In the genomic region with DNA sequence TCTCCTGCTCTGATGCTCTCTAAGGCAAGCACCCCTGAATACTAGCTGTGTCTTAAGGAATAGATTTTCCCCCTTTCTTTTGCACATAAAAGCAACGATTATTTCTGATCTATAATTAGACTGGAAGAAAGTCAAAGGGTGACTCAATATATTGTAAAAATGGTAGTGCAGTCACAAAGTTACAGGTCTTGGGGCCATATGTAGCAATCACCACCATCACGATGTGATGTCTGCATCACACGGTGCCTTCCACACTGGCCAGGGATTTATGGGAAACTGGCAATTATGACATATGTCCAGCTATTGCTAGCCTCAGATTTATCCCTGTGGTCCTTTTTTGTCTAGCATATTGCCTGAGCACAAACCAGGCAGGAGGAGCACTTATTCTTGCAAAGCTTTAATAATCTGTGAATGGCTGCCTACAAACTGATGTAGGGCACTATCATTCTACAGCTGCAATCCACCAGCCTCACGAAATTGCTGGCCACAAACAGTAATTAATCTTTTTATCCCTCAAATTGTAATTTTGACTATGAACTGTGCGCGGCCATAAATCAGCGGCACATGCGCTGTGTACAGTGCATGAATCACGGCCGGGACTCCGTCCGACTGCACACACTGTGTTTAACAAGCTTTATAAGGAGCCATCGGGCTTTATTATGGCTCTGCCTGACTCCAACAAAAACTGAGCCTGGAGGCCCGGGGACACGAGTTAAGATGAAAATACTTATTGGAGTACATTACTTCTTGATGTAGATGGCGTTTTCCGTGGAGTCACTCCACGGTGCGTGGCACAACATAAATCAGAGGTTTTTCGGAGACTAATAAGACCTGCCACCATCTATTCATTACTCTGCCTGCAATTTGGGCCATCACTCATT, we compare ENCODE assay signal across 17 cellular contexts.
DNase-seq lines count a peak whose midpoint lies in the region; ATAC-seq and TF ChIP-seq lines count a peak whose summit lies in the region.
"Had no signal": no experiment of that assay in that cellular context is flagged by ENCODE, and none has a peak within 500 bp of the region (broad histone marks: within the 10 kb centered on the region; RNA-seq: fewer than 3 reads in every experiment).

No MANE protein-coding gene starts in this region.

- no TSS peak for BruUV-seq in MCF 10A (replicated peaks; lab: Mats Ljungman, UMichigan)

- no peaks in the 10 kb centered on the region for H3K4me1 ChIP-seq in GM23248 (ENCODE audit: insufficient read depth)
- H3K4me1 ChIP-seq: BLaER1 had no signal

- no peak for ATAC-seq in sciatic nerve
- ATAC-seq: A549; CD8-positive, alpha-beta T cell had no signal

- in situ Hi-C loops in GM23248 (cut with MboI), result no loop called here

- WGBS in GM23248 (ENCODE audit: low coverage in 1 of 2, low lambda C conversion rate in 2 of 2, missing lambda C conversion rate in 2 of 2), 2 experiments, result 67 to 68% methylated on average over 20 of the region's 20 CpGs

- no peaks in the 10 kb centered on the region for H3F3A ChIP-seq in GM23248 (ENCODE audit: insufficient read depth)

- TF ChIP-seq CTCF in fibroblast of the aortic adventitia (IDR thresholded peaks at IDR 0.05; ENCODE audit: insufficient read depth, low read length) (no peak), MCF 10A (IDR thresholded peaks at IDR 0.05; ENCODE audit: unreplicated experiment) (no peak)

- no peak overlapping the region for H3K9ac ChIP-seq in GM23248
- H3K9ac ChIP-seq: BLaER1, KMS-11 had no signal

- no peaks in the 10 kb centered on the region for H3K36me3 Mint-ChIP-seq in MCF 10A (ENCODE audit: insufficient read depth, unreplicated experiment)
- H3K36me3 Mint-ChIP-seq: CD8-positive, alpha-beta T cell had no signal

- H3K4me1 Mint-ChIP-seq in MCF 10A (ENCODE audit: insufficient read depth, unreplicated experiment), result no peaks in the 10 kb centered on the region

- H3K4me3 Mint-ChIP-seq in MCF 10A (ENCODE audit: unreplicated experiment), result no peak overlapping the region
- H3K4me3 Mint-ChIP-seq: CD8-positive, alpha-beta T cell had no signal

- no peaks in the 10 kb centered on the region for H3K27me3 ChIP-seq in GM23248 (replicated peaks; ENCODE audit: insufficient read depth)
- H3K27me3 ChIP-seq: BLaER1 had no signal

- DNase-seq in GM23248, result peak; percentile 12
- peak; percentile 36 for DNase-seq in NCI-H748 treated with DMSO at 0.1 percent for 48 hours (lab: John Stamatoyannopoulos, UW)
- DNase-seq in fibroblast of the aortic adventitia (ENCODE audit: low read depth), result peak; percentile 11
- DNase-seq in sciatic nerve (ENCODE audit: low spot score), result peak; percentile 36
- no peak for DNase-seq in MCF 10A (ENCODE audit: unreplicated experiment)
- no peak for DNase-seq in kidney glomerular epithelial cell (lab: John Stamatoyannopoulos, UW)
- no peak for DNase-seq in GM03348 (ENCODE audit: low spot score)
- DNase-seq: CD8-positive, alpha-beta T cell; DMS53; NCI-H1694; NCI-H2081 treated with DMSO at 0.1 percent for 48 hours; PC-9 had no signal

- H3K4me2 ChIP-seq in GM23248 (ENCODE audit: unreplicated experiment), result no peak overlapping the region
- H3K4me2 ChIP-seq: A549, BLaER1, KMS-11, PC-9 had no signal

- CTCF ChIA-PET in MCF 10A (lab: Yijun Ruan, JAX), result interaction anchor here (0.6 to 0.9 kb wide), 4 partner anchors 21 to 279 kb away, joined by 3 to 6 read pairs (median 4); no protein-coding TSS in a partner anchor

- no peaks in the 10 kb centered on the region for H3K9me2 ChIP-seq in GM23248 (ENCODE audit: insufficient read depth)

- no peaks in the 10 kb centered on the region for H3K27me3 Mint-ChIP-seq in MCF 10A (ENCODE audit: insufficient read depth, unreplicated experiment)

- no peaks in the 10 kb centered on the region for H3K36me3 ChIP-seq in GM23248 (ENCODE audit: low read depth)
- H3K36me3 ChIP-seq: BLaER1 had no signal

- H2AFZ ChIP-seq in GM23248, result no peak overlapping the region
- H2AFZ ChIP-seq: PC-9 had no signal

- no peak overlapping the region for H3K4me3 ChIP-seq in GM23248
- no peak overlapping the region for H3K4me3 ChIP-seq in fibroblast of the aortic adventitia (ENCODE audit: low read depth, low read length)
- H3K4me3 ChIP-seq: A549, BLaER1, PC-9 had no signal

- H3K27ac Mint-ChIP-seq in MCF 10A (ENCODE audit: low read depth, unreplicated experiment), result no peak overlapping the region
- H3K27ac Mint-ChIP-seq: CD8-positive, alpha-beta T cell had no signal

- POLR2A ChIA-PET in MCF 10A (lab: Yijun Ruan, JAX), result no interaction called here

- intact Hi-C loops in sciatic nerve (cut with DNase I), result no loop called here
- intact Hi-C loops in MCF 10A (cut with micrococcal nuclease), result no loop called here

- H3K27ac ChIP-seq in GM23248, result no peak overlapping the region
- H3K27ac ChIP-seq: A549, BLaER1, HL-60, KMS-11, PC-9, RWPE1 had no signal

- no peaks in the 10 kb centered on the region for H4K20me1 ChIP-seq in GM23248 (ENCODE audit: insufficient read depth)
- H4K20me1 ChIP-seq: BLaER1 had no signal

- no peaks in the 10 kb centered on the region for H3K9me3 Mint-ChIP-seq in MCF 10A (ENCODE audit: unreplicated experiment)
- H3K9me3 Mint-ChIP-seq: CD8-positive, alpha-beta T cell had no signal

- H3K79me2 ChIP-seq in GM23248 (ENCODE audit: insufficient read depth), result no peaks in the 10 kb centered on the region

- no peaks in the 10 kb centered on the region for H3K9me3 ChIP-seq in GM23248 (ENCODE audit: low read depth)
- H3K9me3 ChIP-seq: A549, BLaER1 had no signal

Comparison
In these comparisons a context has a peak if more than half of its experiments do, and no peak if none do; other contexts are left out.
1. DNase-seq: peak in GM23248 (single experiment), NCI-H748 treated with DMSO at 0.1 percent for 48 hours (single experiment), fibroblast of the aortic adventitia (single experiment) and sciatic nerve (single experiment); none in MCF 10A (single experiment), kidney glomerular epithelial cell (single experiment) and GM03348 (single experiment).